Comparison of ENCODE assay signal across 18 cellular contexts in genomic region chr16:759110-759910, GRCh38. TPM values are rescaled to one million over a fixed set of nuclear protein-coding genes. Genes with fewer than 3 reads are reported as not detected.
A peak's percentile ranks its signal among the peaks of the same experiment; 100 is the strongest.
DNase-seq lines count a peak whose midpoint lies in the region; ATAC-seq and TF ChIP-seq lines count a peak whose summit lies in the region.
"Had no signal": no experiment of that assay in that cellular context is flagged by ENCODE, and none has a peak within 500 bp of the region (broad histone marks: within the 10 kb centered on the region; RNA-seq: fewer than 3 reads in every experiment).

No MANE protein-coding gene starts in this region.

- in situ Hi-C loops in mammary epithelial cell (cut with MboI; ENCODE audit: low sequenced_read_pairs in 2 of 2), result no loop called here

- TF ChIP-seq CTCF in mammary epithelial cell (conservative IDR thresholded peaks at IDR 0.05 in 1 of 2, IDR thresholded peaks at IDR 0.05 in 1 of 2; ENCODE audit: extremely low read depth in 1 of 2, insufficient read depth in 1 of 2, low read depth in 1 of 2, low read length in 2 of 2) (no peak), nephron (IDR thresholded peaks at IDR 0.05; ENCODE audit: unreplicated experiment in 3 of 3) (no peak), endodermal cell (conservative IDR thresholded peaks at IDR 0.05) (no peak)

- H3K79me2 ChIP-seq in mammary epithelial cell (ENCODE audit: insufficient read depth, low read length), result no peaks in the 10 kb centered on the region

- no peak overlapping the region for H3K27ac ChIP-seq in mammary epithelial cell (ENCODE audit: insufficient read depth, low read depth, low read length)
- no peak overlapping the region for H3K27ac ChIP-seq in endodermal cell (ENCODE audit: low read depth, low read length)
- H3K27ac ChIP-seq: neutrophil, right atrium auricular region had no signal

- H3K36me3 Mint-ChIP-seq in nephron (ENCODE audit: low read depth), result no peaks in the 10 kb centered on the region
- H3K36me3 Mint-ChIP-seq in stimulated activated naive B cell treated with anti-CD40 and anti-IgM and Interleukin-4, amounts not matched to agents 10 μg/mL and 1 μg/mL and 100 μg/mL, for 72 hours, result no peaks in the 10 kb centered on the region
- H3K36me3 Mint-ChIP-seq in endodermal cell (ENCODE audit: low read depth), result no peaks in the 10 kb centered on the region

- intact Hi-C loops in mammary epithelial cell (cut with micrococcal nuclease), result no loop called here

- 74% methylated on average over 17 of the region's 34 CpGs for WGBS in mammary epithelial cell (ENCODE audit: low coverage, missing lambda C conversion rate)
- WGBS in endodermal cell (ENCODE audit: insufficient coverage in 1 of 2, insufficient read length in 1 of 2), 2 experiments, result 91 to 93% methylated on average over 28 to 34 of the region's 34 CpGs

- H3K4me1 ChIP-seq in mammary epithelial cell (ENCODE audit: insufficient read depth, low read length) (peaks cover 22% of the 10 kb centered on the region), endodermal cell (ENCODE audit: control insufficient read depth, insufficient read depth, low read length) (no peaks in the 10 kb centered on the region)
- H3K4me1 ChIP-seq: right atrium auricular region had no signal

- no peak overlapping the region for H3K9ac ChIP-seq in mammary epithelial cell (ENCODE audit: insufficient read depth, low read length)
- no peak overlapping the region for H3K9ac ChIP-seq in endodermal cell (ENCODE audit: extremely low read depth, low read length, poor library complexity, severe bottlenecking)

- H3K4me3 ChIP-seq in mammary epithelial cell (replicated peaks in 1 of 3; ENCODE audit: insufficient read depth in 1 of 3, low read depth in 2 of 3, low read length in 3 of 3), result no peak overlapping the region
- no peak overlapping the region for H3K4me3 ChIP-seq in endodermal cell (ENCODE audit: low read length)
- H3K4me3 ChIP-seq: right atrium auricular region had no signal

- H3K4me1 Mint-ChIP-seq in nephron, result peaks cover 4% of the 10 kb centered on the region
- H3K4me1 Mint-ChIP-seq in stimulated activated naive B cell treated with anti-CD40 and anti-IgM and Interleukin-4, amounts not matched to agents 10 μg/mL and 1 μg/mL and 100 μg/mL, for 72 hours, result peaks cover 4 to 8% of the 10 kb centered on the region in 2 donors
- H3K4me1 Mint-ChIP-seq in endodermal cell, result no peaks in the 10 kb centered on the region

- no peak overlapping the region for H3K4me2 ChIP-seq in mammary epithelial cell (ENCODE audit: insufficient read depth, low read depth, low read length)

- peak overlapping the region in 2 of 3 experiments; percentile 24 to 73 for H3K27ac Mint-ChIP-seq in nephron
- no peak overlapping the region for H3K27ac Mint-ChIP-seq in stimulated activated naive B cell treated with anti-CD40 and anti-IgM and Interleukin-4, amounts not matched to agents 10 μg/mL and 1 μg/mL and 100 μg/mL, for 72 hours
- no peak overlapping the region for H3K27ac Mint-ChIP-seq in endodermal cell
- H3K27ac Mint-ChIP-seq: activated CD4-positive, alpha-beta T cell treated with anti-CD3 and anti-CD28 coated beads, Interleukin-2, amount 10 ng/mL, durations not matched to agents 7 days and 5 days; CD8-positive, alpha-beta memory T cell; IgD-negative memory B cell had no signal

- peak; percentile 10 for DNase-seq in DMS79 (lab: John Stamatoyannopoulos, UW)
- no peak for DNase-seq in mammary epithelial cell
- DNase-seq in stimulated activated naive B cell treated with anti-CD40 and anti-IgM and Interleukin-4, amounts not matched to agents 10 μg/mL and 1 μg/mL and 100 μg/mL, for 72 hours, result no peak
- DNase-seq in endodermal cell, result no peak
- DNase-seq: activated CD4-positive, alpha-beta T cell treated with anti-CD3 and anti-CD28 coated beads, Interleukin-2, amount 10 ng/mL, durations not matched to agents 7 days and 5 days; activated naive CD4-positive, alpha-beta T cell treated with Interleukin-2 at 50 U/mL for 16 hours; CD8-positive, alpha-beta memory T cell; erythroblast; glutamatergic neuron; midbrain; MV-4-11; NCI-H2081 had no signal

- CTCF ChIA-PET in mammary epithelial cell (lab: Charles Lee; ENCODE audit: low non-redundant PET), result no interaction called here

- H3K27me3 ChIP-seq in mammary epithelial cell (ENCODE audit: insufficient read depth, low read length) (no peaks in the 10 kb centered on the region), endodermal cell (ENCODE audit: control insufficient read depth, insufficient read depth, low read length, poor library complexity, severe bottlenecking) (no peaks in the 10 kb centered on the region)
- H3K27me3 ChIP-seq: right atrium auricular region had no signal

- no TSS peak for BruUV-seq in mammary epithelial cell (replicated peaks; lab: Mats Ljungman, UMichigan)

- H3K4me3 Mint-ChIP-seq in nephron (no peak overlapping the region), endodermal cell (no peak overlapping the region)
- no peak overlapping the region for H3K4me3 Mint-ChIP-seq in stimulated activated naive B cell treated with anti-CD40 and anti-IgM and Interleukin-4, amounts not matched to agents 10 μg/mL and 1 μg/mL and 100 μg/mL, for 72 hours
- H3K4me3 Mint-ChIP-seq: activated CD4-positive, alpha-beta T cell treated with anti-CD3 and anti-CD28 coated beads, Interleukin-2, amount 10 ng/mL, durations not matched to agents 7 days and 5 days; CD8-positive, alpha-beta memory T cell; IgD-negative memory B cell had no signal

- ATAC-seq in stimulated activated naive B cell treated with anti-CD40 and anti-IgM and Interleukin-4, amounts not matched to agents 10 μg/mL and 1 μg/mL and 100 μg/mL, for 72 hours (replicated peaks), result no peak
- ATAC-seq in GM18505 (IDR thresholded peaks at IDR 0.05; ENCODE audit: unreplicated experiment), result no peak
- ATAC-seq: SK-N-SH treated with all-trans-retinoic acid at 6 μM for 48 hours had no signal

- no peaks in the 10 kb centered on the region for H3K27me3 Mint-ChIP-seq in nephron (ENCODE audit: low read depth)
- H3K27me3 Mint-ChIP-seq in stimulated activated naive B cell treated with anti-CD40 and anti-IgM and Interleukin-4, amounts not matched to agents 10 μg/mL and 1 μg/mL and 100 μg/mL, for 72 hours, result peaks cover 19% of the 10 kb centered on the region in 2 donors
- peaks cover 8% of the 10 kb centered on the region for H3K27me3 Mint-ChIP-seq in endodermal cell (ENCODE audit: insufficient read depth)

- no peak for TF ChIP-seq POLR2A in GM18505 (IDR thresholded peaks at IDR 0.05; ENCODE audit: borderline replicate concordance, extremely low read depth, insufficient read depth, insufficient read length)

- dilution Hi-C loops in mammary epithelial cell (cut with HindIII; ENCODE audit: low sequenced_read_pairs), result no loop called here

- no peaks in the 10 kb centered on the region for H4K20me1 ChIP-seq in mammary epithelial cell (ENCODE audit: insufficient read depth, low read length)

- H3K9me3 ChIP-seq in mammary epithelial cell (replicated peaks; ENCODE audit: insufficient read depth, low read length), result no peaks in the 10 kb centered on the region
- no peaks in the 10 kb centered on the region for H3K9me3 ChIP-seq in endodermal cell (ENCODE audit: control insufficient read depth, low read length)
- H3K9me3 ChIP-seq: neutrophil, right atrium auricular region had no signal

- H3K36me3 ChIP-seq in mammary epithelial cell (ENCODE audit: insufficient read depth, low read length) (no peaks in the 10 kb centered on the region), endodermal cell (ENCODE audit: control insufficient read depth, insufficient read depth, low read length) (no peaks in the 10 kb centered on the region)
- H3K36me3 ChIP-seq: neutrophil, right atrium auricular region had no signal

- peak overlapping the region; percentile 53 for H2AFZ ChIP-seq in mammary epithelial cell (ENCODE audit: low read depth, low read length)

- H3K9me3 Mint-ChIP-seq in nephron (peaks cover 3% of the 10 kb centered on the region), endodermal cell (peaks cover 5% of the 10 kb centered on the region)
- H3K9me3 Mint-ChIP-seq in stimulated activated naive B cell treated with anti-CD40 and anti-IgM and Interleukin-4, amounts not matched to agents 10 μg/mL and 1 μg/mL and 100 μg/mL, for 72 hours, result no peaks in the 10 kb centered on the region
- H3K9me3 Mint-ChIP-seq: activated CD4-positive, alpha-beta T cell treated with anti-CD3 and anti-CD28 coated beads, Interleukin-2, amount 10 ng/mL, durations not matched to agents 7 days and 5 days had no signal

RNA-seq across cellular contexts. Expression of gene MSLN, which starts 1.2 kb away (rescaled TPM):
- total RNA-seq in mammary epithelial cell, result 10 to 100 TPM in 1 of 2 donors, 1 to 10 TPM in 1; 1.4 to 17.8 TPM
- 0.88 TPM for polyA plus RNA-seq in mammary epithelial cell
- not detected for polyA minus RNA-seq in mammary epithelial cell
- under 1 TPM; 0.42 to 0.86 TPM for total RNA-seq in endodermal cell
- polyA plus RNA-seq in endodermal cell (2013, experiment 1 of 2), result 0.21 TPM
- polyA plus RNA-seq in endodermal cell (2013, experiment 2 of 2), result 0.25 TPM
- total RNA-seq: activated CD4-positive, alpha-beta T cell treated with anti-CD3 and anti-CD28 coated beads, Interleukin-2, amount 10 ng/mL, durations not matched to agents 7 days and 5 days; CD8-positive, alpha-beta memory T cell had no signal
- polyA plus RNA-seq: CD8-positive, alpha-beta memory T cell; IgD-negative memory B cell had no signal

RNA-seq across cellular contexts. Expression of gene CIAO3, which starts 18.5 kb away (rescaled TPM):
- total RNA-seq in mammary epithelial cell (10 to 100 TPM; 28.7 to 28.8 TPM), endodermal cell (10 to 100 TPM; 41.4 to 43.3 TPM)
- 19.9 TPM for polyA plus RNA-seq in mammary epithelial cell
- polyA minus RNA-seq in mammary epithelial cell, result 9.3 TPM
- polyA plus RNA-seq in endodermal cell (2013, experiment 1 of 2), result 45.0 TPM
- 37.8 TPM for polyA plus RNA-seq in endodermal cell (2013, experiment 2 of 2)

RNA-seq across cellular contexts. Expression of gene RPUSD1, which starts 28.9 kb away (rescaled TPM):
- 10 to 100 TPM; 26.5 to 28.7 TPM for total RNA-seq in mammary epithelial cell
- 26.8 TPM for polyA plus RNA-seq in mammary epithelial cell
- 10.7 TPM for polyA minus RNA-seq in mammary epithelial cell
- 10 to 100 TPM; 24.1 to 34.4 TPM for total RNA-seq in endodermal cell
- polyA plus RNA-seq in endodermal cell (2013, experiment 1 of 2), result 18.9 TPM
- 18.9 TPM for polyA plus RNA-seq in endodermal cell (2013, experiment 2 of 2)

RNA-seq across cellular contexts. Expression of gene CHTF18, which starts 29.1 kb away (rescaled TPM):
- total RNA-seq in mammary epithelial cell (10 to 100 TPM in 1 of 2 donors, 1 to 10 TPM in 1; 7.7 to 54.5 TPM), endodermal cell (100 to 1,000 TPM; 158 to 169 TPM)
- polyA plus RNA-seq in mammary epithelial cell, result 20.2 TPM
- polyA minus RNA-seq in mammary epithelial cell, result 2.0 TPM
- 68.9 TPM for polyA plus RNA-seq in endodermal cell (2013, experiment 1 of 2)
- polyA plus RNA-seq in endodermal cell (2013, experiment 2 of 2), result 68.6 TPM

RNA-seq across cellular contexts. Expression of gene HAGHL, which starts 32.4 kb away (rescaled TPM):
- 10 to 100 TPM in 1 of 2 donors, 1 to 10 TPM in 1; 8.0 to 20.2 TPM for total RNA-seq in mammary epithelial cell
- 8.0 TPM for polyA plus RNA-seq in mammary epithelial cell
- 1.0 TPM for polyA minus RNA-seq in mammary epithelial cell
- 10 to 100 TPM in 1 of 2 donors, 1 to 10 TPM in 1; 8.9 to 11.4 TPM for total RNA-seq in endodermal cell
- 7.5 TPM for polyA plus RNA-seq in endodermal cell (2013, experiment 1 of 2)
- polyA plus RNA-seq in endodermal cell (2013, experiment 2 of 2), result 6.2 TPM

Comparison
In these comparisons a context has a peak if more than half of its experiments do, and no peak if none do; other contexts are left out.
1. H3K27ac Mint-ChIP-seq: peak in nephron (2 of 3); none in stimulated activated naive B cell treated with anti-CD40 and anti-IgM and Interleukin-4, amounts not matched to agents 10 μg/mL and 1 μg/mL and 100 μg/mL, for 72 hours (single experiment) and endodermal cell (single experiment).